1 cellular context compared by ENCODE assay signal in the genomic region with DNA sequence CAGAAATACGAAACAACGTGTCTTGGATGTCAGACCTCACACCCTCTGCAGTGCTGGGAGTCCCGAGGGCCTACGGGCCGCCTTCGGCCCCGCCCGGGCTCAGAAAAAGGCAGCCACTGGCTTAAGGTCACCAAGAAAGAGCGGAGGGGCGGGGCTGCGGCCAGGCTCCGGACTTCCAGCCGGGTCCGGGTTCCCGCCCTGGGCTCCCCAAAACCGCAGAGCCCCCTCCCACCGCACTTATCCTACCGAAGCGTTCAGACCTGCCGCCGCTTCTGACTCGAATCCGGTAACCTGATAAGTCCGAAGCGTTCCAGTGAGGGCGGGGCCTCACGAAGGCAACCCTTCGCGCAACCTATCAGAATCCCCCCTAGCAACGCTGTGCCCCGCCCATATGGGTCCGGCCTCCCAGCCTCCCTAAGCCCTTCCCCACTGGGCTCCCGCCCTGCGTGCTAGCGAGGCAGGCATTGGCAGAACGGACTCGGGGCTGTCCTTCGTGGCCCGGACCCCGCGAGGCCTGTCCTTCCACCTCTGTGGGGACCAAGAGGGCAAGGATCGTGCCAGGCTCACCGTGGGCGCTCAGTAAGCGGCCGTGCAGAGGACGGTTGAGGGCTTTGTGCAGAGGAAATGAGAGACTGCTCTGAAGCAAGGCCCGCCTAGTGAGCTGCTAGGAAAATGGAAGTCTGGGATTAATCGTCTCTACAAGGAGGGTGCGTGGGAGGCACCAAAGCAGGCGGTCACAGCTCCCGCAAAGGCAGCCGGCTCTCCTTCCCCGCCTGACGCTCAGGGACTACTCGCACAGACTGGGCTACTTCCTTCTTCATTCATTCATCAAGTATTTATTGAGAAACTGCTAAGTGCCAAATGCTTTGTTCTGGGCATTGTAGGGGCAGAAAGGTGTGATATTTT.
A peak's percentile ranks its signal among the peaks of the same experiment; 100 is the strongest.
TF ChIP-seq lines count a peak whose summit lies in the region.

TSS of gene NAGA (minus strand) at position 296 of the 906 bp plus-strand sequence. CDS start 515 bp downstream, outside the sequence.

TF ChIP-seq in HEK293, 187 proteins besides CTCF, POLR2A, EP300 and RAD21 (continued from another document and continues in another):
- TF ChIP-seq, protein P1, sequence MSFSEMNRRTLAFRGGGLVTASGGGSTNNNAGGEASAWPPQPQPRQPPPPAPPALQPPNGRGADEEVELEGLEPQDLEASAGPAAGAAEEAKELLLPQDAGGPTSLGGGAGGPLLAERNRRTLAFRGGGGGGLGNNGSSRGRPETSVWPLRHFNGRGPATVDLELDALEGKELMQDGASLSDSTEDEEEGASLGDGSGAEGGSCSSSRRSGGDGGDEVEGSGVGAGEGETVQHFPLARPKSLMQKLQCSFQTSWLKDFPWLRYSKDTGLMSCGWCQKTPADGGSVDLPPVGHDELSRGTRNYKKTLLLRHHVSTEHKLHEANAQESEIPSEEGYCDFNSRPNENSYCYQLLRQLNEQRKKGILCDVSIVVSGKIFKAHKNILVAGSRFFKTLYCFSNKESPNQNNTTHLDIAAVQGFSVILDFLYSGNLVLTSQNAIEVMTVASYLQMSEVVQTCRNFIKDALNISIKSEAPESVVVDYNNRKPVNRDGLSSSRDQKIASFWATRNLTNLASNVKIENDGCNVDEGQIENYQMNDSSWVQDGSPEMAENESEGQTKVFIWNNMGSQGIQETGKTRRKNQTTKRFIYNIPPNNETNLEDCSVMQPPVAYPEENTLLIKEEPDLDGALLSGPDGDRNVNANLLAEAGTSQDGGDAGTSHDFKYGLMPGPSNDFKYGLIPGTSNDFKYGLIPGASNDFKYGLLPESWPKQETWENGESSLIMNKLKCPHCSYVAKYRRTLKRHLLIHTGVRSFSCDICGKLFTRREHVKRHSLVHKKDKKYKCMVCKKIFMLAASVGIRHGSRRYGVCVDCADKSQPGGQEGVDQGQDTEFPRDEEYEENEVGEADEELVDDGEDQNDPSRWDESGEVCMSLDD (tag by site-specific recombination; IDR thresholded peaks at IDR 0.05) = peak; percentile 78; the same call in 1 of the 2 replicates
- TF ChIP-seq ZNF341 (tag by site-specific recombination; IDR thresholded peaks at IDR 0.05; ENCODE audit: low read depth) (peak; percentile 68), SP7 (tag by site-specific recombination; IDR thresholded peaks at IDR 0.05) (peak; percentile 87), MYNN (tag by site-specific recombination; IDR thresholded peaks at IDR 0.05; ENCODE audit: borderline replicate concordance) (no peak), WT1 (tag by site-specific recombination; IDR thresholded peaks at IDR 0.05) (peak; percentile 71), ZSCAN30 (tag by site-specific recombination; IDR thresholded peaks at IDR 0.05) (peak; percentile 28; the same call in 1 of the 2 replicates), ZNF561 (tag by site-specific recombination; IDR thresholded peaks at IDR 0.05; ENCODE audit: borderline replicate concordance) (0 out of 2 replicates have a peak, but pooled peaks have one; percentile 42), ZNF629 (tag by site-specific recombination; IDR thresholded peaks at IDR 0.05) (peak; percentile 46; the same call in 1 of the 2 replicates), RBAK (tag by site-specific recombination; IDR thresholded peaks at IDR 0.05) (no peak), ZBTB8A (tag by site-specific recombination; IDR thresholded peaks at IDR 0.05) (peak; percentile 77), ZNF791 (tag by site-specific recombination; IDR thresholded peaks at IDR 0.05) (no peak), ATF2 (tag by site-specific recombination; IDR thresholded peaks at IDR 0.05; ENCODE audit: low read depth) (no peak), ZFHX2 (tag by site-specific recombination; conservative IDR thresholded peaks at IDR 0.05) (peak; percentile 90), HOXC10 (CRISPR knock-in tag; IDR thresholded peaks at IDR 0.05) (no peak), GLIS2 (tag by site-specific recombination; IDR thresholded peaks at IDR 0.05) (peak; percentile 96), KLF8 (tag by site-specific recombination; IDR thresholded peaks at IDR 0.05) (0 out of 2 replicates have a peak, but pooled peaks have one; percentile 49), ZNF626 (tag by site-specific recombination; IDR thresholded peaks at IDR 0.05) (no peak), ZNF585B (tag by site-specific recombination; IDR thresholded peaks at IDR 0.05) (peak; percentile 77), ZNF394 (tag by site-specific recombination; IDR thresholded peaks at IDR 0.05; ENCODE audit: borderline replicate concordance) (peak; percentile 34; the same call in 1 of the 2 replicates), ZNF311 (tag by site-specific recombination; IDR thresholded peaks at IDR 0.05; ENCODE audit: borderline replicate concordance) (no peak), ZNF670 (tag by site-specific recombination; IDR thresholded peaks at IDR 0.05; ENCODE audit: low read depth) (no peak), ZNF292 (tag by site-specific recombination; IDR thresholded peaks at IDR 0.05; ENCODE audit: borderline replicate concordance, low read depth) (no peak), ZNF610 (tag by site-specific recombination; IDR thresholded peaks at IDR 0.05; ENCODE audit: borderline replicate concordance) (0 out of 2 replicates have a peak, but pooled peaks have one; percentile 31), ZNF621 (tag by site-specific recombination; IDR thresholded peaks at IDR 0.05) (no peak), ZNF639 (tag by site-specific recombination; IDR thresholded peaks at IDR 0.05) (no peak), EGR2 (tag by site-specific recombination; IDR thresholded peaks at IDR 0.05; ENCODE audit: low read depth) (peak; percentile 81), ZFP41 (tag by site-specific recombination; IDR thresholded peaks at IDR 0.05; ENCODE audit: borderline replicate concordance) (no peak), PRDM4 (tag by site-specific recombination; IDR thresholded peaks at IDR 0.05) (0 out of 2 replicates have a peak, but pooled peaks have one; percentile 25), ZNF510 (tag by site-specific recombination; IDR thresholded peaks at IDR 0.05; ENCODE audit: insufficient replicate concordance) (no peak), ZFP69B (tag by site-specific recombination; IDR thresholded peaks at IDR 0.05) (0 out of 2 replicates have a peak, but pooled peaks have one; percentile 10), ZNF501 (tag by site-specific recombination; IDR thresholded peaks at IDR 0.05) (peak; percentile 69; the same call in 1 of the 2 replicates), ZNF777 (tag by site-specific recombination; IDR thresholded peaks at IDR 0.05; ENCODE audit: borderline replicate concordance) (no peak), ZIC2 (tag by site-specific recombination; IDR thresholded peaks at IDR 0.05) (peak; percentile 73), IKZF3 (tag by site-specific recombination; IDR thresholded peaks at IDR 0.05) (peak; percentile 73; the same call in 1 of the 2 replicates), YY2 (tag by site-specific recombination; IDR thresholded peaks at IDR 0.05) (peak; percentile 37; the same call in 1 of the 2 replicates), KLF16 (tag by site-specific recombination; IDR thresholded peaks at IDR 0.05) (peak; percentile 37; the same call in 1 of the 2 replicates), BCL11A (tag by site-specific recombination; IDR thresholded peaks at IDR 0.05; ENCODE audit: low read depth) (peak; percentile 53; the same call in 1 of the 2 replicates)
- TF ChIP-seq, protein P2, sequence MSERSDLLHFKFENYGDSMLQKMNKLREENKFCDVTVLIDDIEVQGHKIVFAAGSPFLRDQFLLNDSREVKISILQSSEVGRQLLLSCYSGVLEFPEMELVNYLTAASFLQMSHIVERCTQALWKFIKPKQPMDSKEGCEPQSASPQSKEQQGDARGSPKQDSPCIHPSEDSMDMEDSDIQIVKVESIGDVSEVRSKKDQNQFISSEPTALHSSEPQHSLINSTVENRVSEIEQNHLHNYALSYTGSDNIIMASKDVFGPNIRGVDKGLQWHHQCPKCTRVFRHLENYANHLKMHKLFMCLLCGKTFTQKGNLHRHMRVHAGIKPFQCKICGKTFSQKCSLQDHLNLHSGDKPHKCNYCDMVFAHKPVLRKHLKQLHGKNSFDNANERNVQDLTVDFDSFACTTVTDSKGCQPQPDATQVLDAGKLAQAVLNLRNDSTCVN (tag by site-specific recombination; optimal IDR thresholded peaks at IDR 0.05) = peak; percentile 44
- TF ChIP-seq, protein P3, sequence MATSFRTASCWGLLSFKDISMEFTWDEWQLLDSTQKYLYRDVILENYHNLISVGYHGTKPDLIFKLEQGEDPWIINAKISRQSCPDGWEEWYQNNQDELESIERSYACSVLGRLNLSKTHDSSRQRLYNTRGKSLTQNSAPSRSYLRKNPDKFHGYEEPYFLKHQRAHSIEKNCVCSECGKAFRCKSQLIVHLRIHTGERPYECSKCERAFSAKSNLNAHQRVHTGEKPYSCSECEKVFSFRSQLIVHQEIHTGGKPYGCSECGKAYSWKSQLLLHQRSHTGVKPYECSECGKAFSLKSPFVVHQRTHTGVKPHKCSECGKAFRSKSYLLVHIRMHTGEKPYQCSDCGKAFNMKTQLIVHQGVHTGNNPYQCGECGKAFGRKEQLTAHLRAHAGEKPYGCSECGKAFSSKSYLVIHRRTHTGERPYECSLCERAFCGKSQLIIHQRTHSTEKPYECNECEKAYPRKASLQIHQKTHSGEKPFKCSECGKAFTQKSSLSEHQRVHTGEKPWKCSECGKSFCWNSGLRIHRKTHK (tag by site-specific recombination; IDR thresholded peaks at IDR 0.05) = no peak
- TF ChIP-seq, protein P4, sequence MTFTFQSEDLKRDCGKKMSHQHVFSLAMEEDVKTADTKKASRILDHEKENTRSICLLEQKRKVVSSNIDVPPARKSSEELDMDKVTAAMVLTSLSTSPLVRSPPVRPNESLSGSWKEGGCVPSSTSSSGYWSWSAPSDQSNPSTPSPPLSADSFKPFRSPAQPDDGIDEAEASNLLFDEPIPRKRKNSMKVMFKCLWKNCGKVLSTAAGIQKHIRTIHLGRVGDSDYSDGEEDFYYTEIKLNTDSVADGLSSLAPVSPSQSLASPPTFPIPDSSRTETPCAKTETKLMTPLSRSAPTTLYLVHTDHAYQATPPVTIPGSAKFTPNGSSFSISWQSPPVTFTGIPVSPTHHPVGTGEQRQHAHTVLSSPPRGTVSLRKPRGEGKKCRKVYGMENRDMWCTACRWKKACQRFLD (tag by site-specific recombination; IDR thresholded peaks at IDR 0.05) = no peak
- TF ChIP-seq, protein P5, sequence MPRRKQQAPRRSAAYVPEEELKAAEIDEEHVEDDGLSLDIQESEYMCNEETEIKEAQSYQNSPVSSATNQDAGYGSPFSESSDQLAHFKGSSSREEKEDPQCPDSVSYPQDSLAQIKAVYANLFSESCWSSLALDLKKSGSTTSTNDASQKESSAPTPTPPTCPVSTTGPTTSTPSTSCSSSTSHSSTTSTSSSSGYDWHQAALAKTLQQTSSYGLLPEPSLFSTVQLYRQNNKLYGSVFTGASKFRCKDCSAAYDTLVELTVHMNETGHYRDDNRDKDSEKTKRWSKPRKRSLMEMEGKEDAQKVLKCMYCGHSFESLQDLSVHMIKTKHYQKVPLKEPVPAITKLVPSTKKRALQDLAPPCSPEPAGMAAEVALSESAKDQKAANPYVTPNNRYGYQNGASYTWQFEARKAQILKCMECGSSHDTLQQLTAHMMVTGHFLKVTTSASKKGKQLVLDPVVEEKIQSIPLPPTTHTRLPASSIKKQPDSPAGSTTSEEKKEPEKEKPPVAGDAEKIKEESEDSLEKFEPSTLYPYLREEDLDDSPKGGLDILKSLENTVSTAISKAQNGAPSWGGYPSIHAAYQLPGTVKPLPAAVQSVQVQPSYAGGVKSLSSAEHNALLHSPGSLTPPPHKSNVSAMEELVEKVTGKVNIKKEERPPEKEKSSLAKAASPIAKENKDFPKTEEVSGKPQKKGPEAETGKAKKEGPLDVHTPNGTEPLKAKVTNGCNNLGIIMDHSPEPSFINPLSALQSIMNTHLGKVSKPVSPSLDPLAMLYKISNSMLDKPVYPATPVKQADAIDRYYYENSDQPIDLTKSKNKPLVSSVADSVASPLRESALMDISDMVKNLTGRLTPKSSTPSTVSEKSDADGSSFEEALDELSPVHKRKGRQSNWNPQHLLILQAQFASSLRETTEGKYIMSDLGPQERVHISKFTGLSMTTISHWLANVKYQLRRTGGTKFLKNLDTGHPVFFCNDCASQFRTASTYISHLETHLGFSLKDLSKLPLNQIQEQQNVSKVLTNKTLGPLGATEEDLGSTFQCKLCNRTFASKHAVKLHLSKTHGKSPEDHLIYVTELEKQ (tag by site-specific recombination; IDR thresholded peaks at IDR 0.05; ENCODE audit: borderline replicate concordance) = no peak
